2 cellular contexts compared by ENCODE assay signal in genomic region chr7:26971924-26972323, GRCh38.
FAIRE-seq and TF ChIP-seq lines count a peak whose summit lies in the region.
"Not testable (repeated sequence)": the region's sequence is repeated elsewhere in the genome, so short reads cannot be mapped to it uniquely, and the experiment has no call there.

No MANE protein-coding gene starts in this region.

- not testable (repeated sequence) for H3K4me1 ChIP-seq in HEK293 (ENCODE audit: control insufficient read depth, insufficient read depth, low read length)

- CTCF ChIA-PET in HEK293 (lab: Yijun Ruan, JAX): interaction anchor here (0.6 kb wide), 1 partner anchor 96 kb away, joined by 3 read pairs; no protein-coding TSS in a partner anchor

- POLR2A ChIA-PET in HEK293 (lab: Yijun Ruan, JAX): not testable (repeated sequence)

- peak; percentile 19 for FAIRE-seq in G401.6 (lab: Jason Lieb, UNC)

- H3K4me3 ChIP-seq in HEK293 (ENCODE audit: low read depth, low read length): not testable (repeated sequence)

- H3K36me3 ChIP-seq in HEK293 (ENCODE audit: control insufficient read depth in 2 of 2, insufficient read depth in 1 of 2, low read length in 2 of 2): not testable (repeated sequence)

- not testable (repeated sequence) for TF ChIP-seq CTCF in HEK293 (tag by site-specific recombination; IDR thresholded peaks at IDR 0.05)

- not testable (repeated sequence) for H3K9me3 ChIP-seq in HEK293 (ENCODE audit: control insufficient read depth, insufficient read depth, low read depth, low read length)

- not testable (repeated sequence) for H3K27ac ChIP-seq in HEK293 (ENCODE audit: extremely low read depth, low read depth, low read length)

TF ChIP-seq in HEK293, 187 proteins besides CTCF, POLR2A, EP300 and RAD21:
- TF ChIP-seq ZNF529 (tag by site-specific recombination; IDR thresholded peaks at IDR 0.05; ENCODE audit: insufficient replicate concordance) (peak; percentile 94), TRIM28 (IDR thresholded peaks at IDR 0.05; ENCODE audit: borderline replicate concordance, low read length) (peak; percentile 67; the same call in 1 of the 2 replicates), SETDB1 (IDR thresholded peaks at IDR 0.05; ENCODE audit: insufficient read length, low read length) (peak; percentile 93)
